Comparison of ENCODE assay signal across 15 cellular contexts in genomic region chr1:12095822-12096263, GRCh38. TPM values are rescaled to one million over a fixed set of nuclear protein-coding genes. Genes with fewer than 3 reads are reported as not detected.
DNase-seq lines count a peak whose midpoint lies in the region; ATAC-seq and TF ChIP-seq lines count a peak whose summit lies in the region.
"Had no signal": no experiment of that assay in that cellular context is flagged by ENCODE, and none has a peak within 500 bp of the region (broad histone marks: within the 10 kb centered on the region; RNA-seq: fewer than 3 reads in every experiment).

No MANE protein-coding gene starts in this region.

- H3K4me1 ChIP-seq in naive thymus-derived CD4-positive, alpha-beta T cell (ENCODE audit: control insufficient read depth in 2 of 2, insufficient read depth in 2 of 2, low read length in 2 of 2) = no peaks in the 10 kb centered on the region

- H3K27ac ChIP-seq in naive thymus-derived CD4-positive, alpha-beta T cell (ENCODE audit: low read depth, low read length) = no peak overlapping the region

- H3K4me1 Mint-ChIP-seq in HFFc6 (ENCODE audit: low read depth) = peaks cover 21% of the 10 kb centered on the region
- peaks cover 17% of the 10 kb centered on the region for H3K4me1 Mint-ChIP-seq in T-helper 1 cell treated with Interleukin-12 subunit alpha and Interleukin-12 subunit beta and Interleukin-4 antibody, amounts not matched to agents 30 μg/mL and 1 μg/mL, for 36 hours (ENCODE audit: low read depth)
- H3K4me1 Mint-ChIP-seq in activated CD8-positive, alpha-beta memory T cell treated with anti-CD3 and anti-CD28 coated beads, Interleukin-2, amount 10 ng/mL, durations not matched to agents 7 days and 5 days = peaks cover 6% of the 10 kb centered on the region
- H3K4me1 Mint-ChIP-seq in naive thymus-derived CD4-positive, alpha-beta T cell = peaks cover 3 to 12% (median 8%) of the 10 kb centered on the region in 7 donors

- TF ChIP-seq CTCF in HFFc6 (IDR thresholded peaks at IDR 0.05) = no peak

- peaks cover 5% of the 10 kb centered on the region for H3K36me3 Mint-ChIP-seq in HFFc6 (ENCODE audit: low read depth)
- H3K36me3 Mint-ChIP-seq in T-helper 1 cell treated with Interleukin-12 subunit alpha and Interleukin-12 subunit beta and Interleukin-4 antibody, amounts not matched to agents 30 μg/mL and 1 μg/mL, for 36 hours (ENCODE audit: low read depth) = peaks cover 19% of the 10 kb centered on the region
- peaks cover 25% of the 10 kb centered on the region for H3K36me3 Mint-ChIP-seq in activated CD8-positive, alpha-beta memory T cell treated with anti-CD3 and anti-CD28 coated beads, Interleukin-2, amount 10 ng/mL, durations not matched to agents 7 days and 5 days
- H3K36me3 Mint-ChIP-seq in naive thymus-derived CD4-positive, alpha-beta T cell = peaks cover 0 to 14% (median 0%) of the 10 kb centered on the region in 5 donors

- no peaks in the 10 kb centered on the region; the same call in 1 of the 2 replicates for H3K9me3 Mint-ChIP-seq in HFFc6
- peaks cover 2% of the 10 kb centered on the region for H3K9me3 Mint-ChIP-seq in T-helper 1 cell treated with Interleukin-12 subunit alpha and Interleukin-12 subunit beta and Interleukin-4 antibody, amounts not matched to agents 30 μg/mL and 1 μg/mL, for 36 hours
- H3K9me3 Mint-ChIP-seq in activated CD8-positive, alpha-beta memory T cell treated with anti-CD3 and anti-CD28 coated beads, Interleukin-2, amount 10 ng/mL, durations not matched to agents 7 days and 5 days (ENCODE audit: low read depth) = peaks cover 2% of the 10 kb centered on the region
- H3K9me3 Mint-ChIP-seq in naive thymus-derived CD4-positive, alpha-beta T cell = peaks cover 0 to 15% (median 6%) of the 10 kb centered on the region in 11 donors
- H3K9me3 Mint-ChIP-seq: central memory CD8-positive, alpha-beta T cell; stimulated activated effector memory CD8-positive, alpha-beta T cell treated with anti-CD3 and anti-CD28 coated beads, Interleukin-12 subunit alpha, Interleukin-12 subunit beta, amount 100 ng/mL, for 72 hours had no signal

- no peaks in the 10 kb centered on the region for H3K27me3 ChIP-seq in naive thymus-derived CD4-positive, alpha-beta T cell (ENCODE audit: control insufficient read depth in 2 of 2, insufficient read depth in 2 of 2, low read length in 2 of 2)

- no peak overlapping the region for H3K4me3 Mint-ChIP-seq in HFFc6
- no peak overlapping the region for H3K4me3 Mint-ChIP-seq in T-helper 1 cell treated with Interleukin-12 subunit alpha and Interleukin-12 subunit beta and Interleukin-4 antibody, amounts not matched to agents 30 μg/mL and 1 μg/mL, for 36 hours
- H3K4me3 Mint-ChIP-seq in activated CD8-positive, alpha-beta memory T cell treated with anti-CD3 and anti-CD28 coated beads, Interleukin-2, amount 10 ng/mL, durations not matched to agents 7 days and 5 days = no peak overlapping the region
- H3K4me3 Mint-ChIP-seq in naive thymus-derived CD4-positive, alpha-beta T cell = no peak overlapping the region
- H3K4me3 Mint-ChIP-seq: central memory CD8-positive, alpha-beta T cell; stimulated activated effector memory CD8-positive, alpha-beta T cell treated with anti-CD3 and anti-CD28 coated beads, Interleukin-12 subunit alpha, Interleukin-12 subunit beta, amount 100 ng/mL, for 72 hours had no signal

- DNase-seq in EH (ENCODE audit: low read depth) (peak; percentile 23), HFFc6 (peak; percentile 13), iPS-NIHi7 (ENCODE audit: extremely low spot score) (peak; percentile 58)
- no peak for DNase-seq in activated CD8-positive, alpha-beta memory T cell treated with anti-CD3 and anti-CD28 coated beads, Interleukin-2, amount 10 ng/mL, durations not matched to agents 7 days and 5 days
- DNase-seq in naive thymus-derived CD4-positive, alpha-beta T cell = no peak
- DNase-seq: KG1, left colon, NCI-H345 had no signal

- no peaks in the 10 kb centered on the region for H3K9me3 ChIP-seq in naive thymus-derived CD4-positive, alpha-beta T cell (ENCODE audit: control insufficient read depth in 2 of 3, low read length in 3 of 3)

- peaks cover 16% of the 10 kb centered on the region for H3K27me3 Mint-ChIP-seq in HFFc6 (ENCODE audit: insufficient read depth)
- H3K27me3 Mint-ChIP-seq in T-helper 1 cell treated with Interleukin-12 subunit alpha and Interleukin-12 subunit beta and Interleukin-4 antibody, amounts not matched to agents 30 μg/mL and 1 μg/mL, for 36 hours (ENCODE audit: low read depth) = no peaks in the 10 kb centered on the region
- no peaks in the 10 kb centered on the region for H3K27me3 Mint-ChIP-seq in activated CD8-positive, alpha-beta memory T cell treated with anti-CD3 and anti-CD28 coated beads, Interleukin-2, amount 10 ng/mL, durations not matched to agents 7 days and 5 days
- H3K27me3 Mint-ChIP-seq in naive thymus-derived CD4-positive, alpha-beta T cell = no peaks in the 10 kb centered on the region
- H3K27me3 Mint-ChIP-seq: central memory CD8-positive, alpha-beta T cell had no signal

- POLR2A ChIA-PET in naive thymus-derived CD4-positive, alpha-beta T cell (lab: Charles Lee) = no interaction called here

- intact Hi-C loops in naive thymus-derived CD4-positive, alpha-beta T cell (cut with micrococcal nuclease) = no loop called here

- H3K27ac Mint-ChIP-seq in HFFc6 = no peak overlapping the region; the same call in 1 of the 2 replicates
- peak overlapping the region; percentile 21 for H3K27ac Mint-ChIP-seq in T-helper 1 cell treated with Interleukin-12 subunit alpha and Interleukin-12 subunit beta and Interleukin-4 antibody, amounts not matched to agents 30 μg/mL and 1 μg/mL, for 36 hours
- no peak overlapping the region for H3K27ac Mint-ChIP-seq in activated CD8-positive, alpha-beta memory T cell treated with anti-CD3 and anti-CD28 coated beads, Interleukin-2, amount 10 ng/mL, durations not matched to agents 7 days and 5 days
- H3K27ac Mint-ChIP-seq in naive thymus-derived CD4-positive, alpha-beta T cell = peak overlapping the region in 1 of 9 donors; percentile 55
- H3K27ac Mint-ChIP-seq: stimulated activated effector memory CD8-positive, alpha-beta T cell treated with anti-CD3 and anti-CD28 coated beads, Interleukin-12 subunit alpha, Interleukin-12 subunit beta, amount 100 ng/mL, for 72 hours had no signal

- H3K4me3 ChIP-seq in naive thymus-derived CD4-positive, alpha-beta T cell (ENCODE audit: low read length) = no peak overlapping the region

- ATAC-seq in HG03460 (IDR thresholded peaks at IDR 0.05; ENCODE audit: unreplicated experiment) = no peak
- no peak for ATAC-seq in activated CD8-positive, alpha-beta memory T cell treated with anti-CD3 and anti-CD28 coated beads, Interleukin-2, amount 10 ng/mL, durations not matched to agents 7 days and 5 days
- no peak for ATAC-seq in naive thymus-derived CD4-positive, alpha-beta T cell
- ATAC-seq: activated CD4-positive, CD25-positive, alpha-beta regulatory T cell treated with anti-CD3 and anti-CD28 coated beads, Interleukin-2, amount 50 U/mL, for 24 hours; left colon; stimulated activated effector memory CD8-positive, alpha-beta T cell treated with anti-CD3 and anti-CD28 coated beads, Interleukin-12 subunit alpha, Interleukin-12 subunit beta, amount 100 ng/mL, for 72 hours had no signal

- CTCF ChIA-PET in activated CD8-positive, alpha-beta memory T cell treated with anti-CD3 and anti-CD28 coated beads, Interleukin-2, amount 10 ng/mL, durations not matched to agents 7 days and 5 days (lab: Charles Lee) = interaction anchor here (0.9 to 2.3 kb wide), 4 partner anchors 8 to 29 kb away, joined by 3 to 10 read pairs (median 6); no protein-coding TSS in a partner anchor
- CTCF ChIA-PET in naive thymus-derived CD4-positive, alpha-beta T cell (lab: Charles Lee) = no interaction called here

- H3K36me3 ChIP-seq in naive thymus-derived CD4-positive, alpha-beta T cell (ENCODE audit: control insufficient read depth in 2 of 3, insufficient read depth in 3 of 3, low read length in 3 of 3) = no peaks in the 10 kb centered on the region

RNA-seq across cellular contexts. Expression of gene TNFRSF8, which starts 32.7 kb away (rescaled TPM):
- total RNA-seq in HFFc6 (2021; fragmentation: NEBNext Ultra II Directional; extraction: Animal tissue kit (Norgen Biotek cat#: 25700)) = under 1 TPM in 1 of 6 experiments, not detected in 5; 0.07 TPM
- total RNA-seq in activated CD8-positive, alpha-beta memory T cell treated with anti-CD3 and anti-CD28 coated beads, Interleukin-2, amount 10 ng/mL, durations not matched to agents 7 days and 5 days = 10 to 100 TPM in 1 of 2 experiments, 1 to 10 TPM in 1; 3.8 to 14.8 TPM
- 10 to 100 TPM in 1 of 5 experiments, 1 to 10 TPM in 1, under 1 TPM in 1, not detected in 2; 0.56 to 29.3 (median 4.0) TPM for total RNA-seq in naive thymus-derived CD4-positive, alpha-beta T cell
- not detected for polyA plus RNA-seq in naive thymus-derived CD4-positive, alpha-beta T cell
- total RNA-seq: fibroblast of lung had no signal
- polyA plus RNA-seq: neural cell had no signal

Comparison
In these comparisons a context has a peak if more than half of its experiments do, and no peak if none do; other contexts are left out.
1. DNase-seq: peak in EH (single experiment), HFFc6 (single experiment) and iPS-NIHi7 (single experiment); none in activated CD8-positive, alpha-beta memory T cell treated with anti-CD3 and anti-CD28 coated beads, Interleukin-2, amount 10 ng/mL, durations not matched to agents 7 days and 5 days (single experiment) and naive thymus-derived CD4-positive, alpha-beta T cell (0 of 9).